Comparison of ENCODE assay signal across 8 cellular contexts in genomic region chr10:62618576-62619408, GRCh38.
A peak's percentile ranks its signal among the peaks of the same experiment; 100 is the strongest.
DNase-seq lines count a peak whose midpoint lies in the region; ATAC-seq and TF ChIP-seq lines count a peak whose summit lies in the region.

No MANE protein-coding gene starts in this region.

- H3K36me3 Mint-ChIP-seq in HFFc6 (ENCODE audit: low read depth) (no peaks in the 10 kb centered on the region), memory B cell (no peaks in the 10 kb centered on the region)

- H3K4me3 Mint-ChIP-seq in HFFc6: 0 out of 2 replicates have a peak overlapping the region, but pooled peaks have one; percentile 20
- no peak overlapping the region for H3K4me3 Mint-ChIP-seq in memory B cell
- no peak overlapping the region for H3K4me3 Mint-ChIP-seq in stimulated activated naive CD8-positive, alpha-beta T cell treated with anti-CD3 and anti-CD28 coated beads, Interleukin-15, amount 100 ng/mL, for 72 hours

- H3K27ac Mint-ChIP-seq in HFFc6 (no peak overlapping the region), memory B cell (no peak overlapping the region)
- no peak overlapping the region for H3K27ac Mint-ChIP-seq in stimulated activated naive CD8-positive, alpha-beta T cell treated with anti-CD3 and anti-CD28 coated beads, Interleukin-15, amount 100 ng/mL, for 72 hours

- H3K27me3 Mint-ChIP-seq in HFFc6 (ENCODE audit: insufficient read depth): no peaks in the 10 kb centered on the region; the same call in 1 of the 2 replicates
- H3K27me3 Mint-ChIP-seq in memory B cell: no peaks in the 10 kb centered on the region
- H3K27me3 Mint-ChIP-seq in stimulated activated naive CD8-positive, alpha-beta T cell treated with anti-CD3 and anti-CD28 coated beads, Interleukin-15, amount 100 ng/mL, for 72 hours: peaks cover 15% of the 10 kb centered on the region

- H3K9me3 Mint-ChIP-seq in HFFc6 (no peaks in the 10 kb centered on the region), memory B cell (no peaks in the 10 kb centered on the region)
- H3K9me3 Mint-ChIP-seq in stimulated activated naive CD8-positive, alpha-beta T cell treated with anti-CD3 and anti-CD28 coated beads, Interleukin-15, amount 100 ng/mL, for 72 hours: peaks cover 0 to 6% of the 10 kb centered on the region in 2 donors

- DNase-seq in GM10266 (ENCODE audit: extremely low spot score) (no peak), HFFc6 (peak; percentile 94), SKM-1 treated with dmso at 0.1 percent for 144 hours (lab: John Stamatoyannopoulos, UW; ENCODE audit: unreplicated experiment) (peak; percentile 73), memory B cell (ENCODE audit: low spot score in 2 of 2) (no peak), NCI-H187 (lab: John Stamatoyannopoulos, UW) (no peak), NCI-H2196 (lab: John Stamatoyannopoulos, UW; ENCODE audit: unreplicated experiment) (no peak)
- DNase-seq in stimulated activated naive CD8-positive, alpha-beta T cell treated with anti-CD3 and anti-CD28 coated beads, Interleukin-15, amount 100 ng/mL, for 72 hours: no peak

- H3K4me1 Mint-ChIP-seq in HFFc6 (ENCODE audit: low read depth) (peaks cover 60% of the 10 kb centered on the region), memory B cell (peaks cover 24% of the 10 kb centered on the region)
- H3K4me1 Mint-ChIP-seq in stimulated activated naive CD8-positive, alpha-beta T cell treated with anti-CD3 and anti-CD28 coated beads, Interleukin-15, amount 100 ng/mL, for 72 hours: peaks cover 50% of the 10 kb centered on the region

- ATAC-seq in memory B cell (ENCODE audit: low read depth): peak; percentile 75
- ATAC-seq in activated CD4-positive, CD25-positive, alpha-beta regulatory T cell treated with anti-CD3 and anti-CD28 coated beads, Interleukin-2, amount 50 U/mL, for 24 hours: no peak
- no peak for ATAC-seq in stimulated activated naive CD8-positive, alpha-beta T cell treated with anti-CD3 and anti-CD28 coated beads, Interleukin-15, amount 100 ng/mL, for 72 hours

- TF ChIP-seq CTCF in GM10266 (IDR thresholded peaks at IDR 0.05; ENCODE audit: control insufficient read depth, insufficient read depth, low read depth, missing control alignments): peak; percentile 1
- TF ChIP-seq CTCF in HFFc6 (IDR thresholded peaks at IDR 0.05): no peak

Comparison
In these comparisons a context has a peak if more than half of its experiments do, and no peak if none do; other contexts are left out.
1. DNase-seq: peak in HFFc6 (single experiment) and SKM-1 treated with dmso at 0.1 percent for 144 hours (single experiment); none in GM10266 (single experiment), memory B cell (0 of 2), stimulated activated naive CD8-positive, alpha-beta T cell treated with anti-CD3 and anti-CD28 coated beads, Interleukin-15, amount 100 ng/mL, for 72 hours (0 of 2), NCI-H187 (0 of 2) and NCI-H2196 (single experiment).